ENCODE assay signal across 21 cellular contexts in the genomic region with DNA sequence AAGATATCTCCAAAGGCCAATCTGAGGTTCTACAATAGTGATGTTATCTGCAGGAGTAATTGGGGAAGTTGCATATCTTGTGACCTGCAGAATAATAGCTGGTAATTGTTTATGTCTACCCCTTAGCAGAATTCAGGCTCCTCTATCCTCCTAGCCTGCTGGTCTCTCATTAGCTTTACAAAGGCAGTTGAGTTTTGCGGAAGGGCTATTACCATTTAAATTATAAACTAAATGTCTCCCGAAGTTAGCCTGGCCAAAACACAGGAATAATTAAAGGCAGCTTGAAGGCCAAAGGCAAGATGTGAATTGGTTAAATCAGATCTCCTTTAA.
"Had no signal": no experiment of that assay in that cellular context is flagged by ENCODE, and none has a peak within 500 bp of the region (broad histone marks: within the 10 kb centered on the region; RNA-seq: fewer than 3 reads in every experiment).

No MANE protein-coding gene starts in this region.

- H3K27me3 ChIP-seq: brain microvascular endothelial cell, cardiac muscle cell had no signal

- H3K27ac ChIP-seq: brain microvascular endothelial cell, cardiac muscle cell, SK-N-MC had no signal

- H3K36me3 ChIP-seq: brain microvascular endothelial cell, cardiac muscle cell, MG63 had no signal

- H3K27ac Mint-ChIP-seq: activated CD4-positive, alpha-beta memory T cell treated with anti-CD3 and anti-CD28 coated beads for 36 hours; activated CD4-positive, alpha-beta T cell treated with anti-CD3 and anti-CD28 coated beads, Interleukin-2, amount 10 ng/mL, durations not matched to agents 7 days and 5 days; activated naive CD4-positive, alpha-beta T cell treated with anti-CD3 and anti-CD28 coated beads, Interleukin-2, amount 10 ng/mL, durations not matched to agents 7 days and 5 days; activated naive CD8-positive, alpha-beta T cell treated with anti-CD3 and anti-CD28 coated beads for 36 hours; activated T-helper 2 cell treated with anti-CD3 and anti-CD28 coated beads, Interferon-gamma antibody, Interleukin-2, Interleukin-4, amounts not matched to agents 10 μg/mL and 5 μg/mL and 100 μg/mL, durations not matched to agents 14 hours and 24 hours and 36 hours had no signal

- H3K36me3 Mint-ChIP-seq: activated CD4-positive, alpha-beta memory T cell treated with anti-CD3 and anti-CD28 coated beads for 36 hours; activated naive CD4-positive, alpha-beta T cell treated with anti-CD3 and anti-CD28 coated beads, Interleukin-2, amount 10 ng/mL, durations not matched to agents 7 days and 5 days; activated naive CD8-positive, alpha-beta T cell treated with anti-CD3 and anti-CD28 coated beads for 36 hours had no signal

- H3K4me3 ChIP-seq: cardiac muscle cell, MG63, SK-N-MC had no signal

- H3K27me3 Mint-ChIP-seq: activated CD4-positive, alpha-beta memory T cell treated with anti-CD3 and anti-CD28 coated beads for 36 hours; activated CD4-positive, alpha-beta T cell treated with anti-CD3 and anti-CD28 coated beads, Interleukin-2, amount 10 ng/mL, durations not matched to agents 7 days and 5 days; activated naive CD4-positive, alpha-beta T cell treated with anti-CD3 and anti-CD28 coated beads, Interleukin-2, amount 10 ng/mL, durations not matched to agents 7 days and 5 days; activated naive CD8-positive, alpha-beta T cell treated with anti-CD3 and anti-CD28 coated beads for 36 hours had no signal

- DNase-seq: activated CD4-positive, alpha-beta memory T cell treated with anti-CD3 and anti-CD28 coated beads for 36 hours; activated CD4-positive, alpha-beta T cell treated with anti-CD3 and anti-CD28 coated beads, Interleukin-2, amount 10 ng/mL, durations not matched to agents 7 days and 5 days; activated CD4-positive, CD25-positive, alpha-beta regulatory T cell; activated gamma-delta T cell treated with Interleukin-2 at 50 U/mL for 16 hours; activated naive CD4-positive, alpha-beta T cell treated with anti-CD3 and anti-CD28 coated beads, Interleukin-2, amount 10 ng/mL, durations not matched to agents 7 days and 5 days; activated naive CD8-positive, alpha-beta T cell treated with anti-CD3 and anti-CD28 coated beads for 36 hours; activated T-cell treated with anti-CD3 and anti-CD28 coated beads for 4 hours; activated T-cell treated with anti-CD3 and anti-CD28 coated beads, Interleukin-2, amount 50 U/mL, for 48 hours; brain microvascular endothelial cell; MG63; NCI-H1105; NCI-H1436; NCI-H1694 treated with DMSO at 0.1 percent for 48 hours; NCI-H2029 treated with DMSO at 0.1 percent for 48 hours; NCI-H345; NCI-H510A treated with DMSO at 0.1 percent for 48 hours; NCI-H69; T-helper 1 cell had no signal

- H3K4me3 Mint-ChIP-seq: activated CD4-positive, alpha-beta memory T cell treated with anti-CD3 and anti-CD28 coated beads for 36 hours; activated CD4-positive, alpha-beta T cell treated with anti-CD3 and anti-CD28 coated beads, Interleukin-2, amount 10 ng/mL, durations not matched to agents 7 days and 5 days; activated naive CD4-positive, alpha-beta T cell treated with anti-CD3 and anti-CD28 coated beads, Interleukin-2, amount 10 ng/mL, durations not matched to agents 7 days and 5 days; activated naive CD8-positive, alpha-beta T cell treated with anti-CD3 and anti-CD28 coated beads for 36 hours had no signal

- H3K9me3 Mint-ChIP-seq: activated CD4-positive, alpha-beta memory T cell treated with anti-CD3 and anti-CD28 coated beads for 36 hours; activated CD4-positive, alpha-beta T cell treated with anti-CD3 and anti-CD28 coated beads, Interleukin-2, amount 10 ng/mL, durations not matched to agents 7 days and 5 days; activated naive CD4-positive, alpha-beta T cell treated with anti-CD3 and anti-CD28 coated beads, Interleukin-2, amount 10 ng/mL, durations not matched to agents 7 days and 5 days; activated naive CD8-positive, alpha-beta T cell treated with anti-CD3 and anti-CD28 coated beads for 36 hours; activated T-helper 2 cell treated with anti-CD3 and anti-CD28 coated beads, Interferon-gamma antibody, Interleukin-2, Interleukin-4, amounts not matched to agents 10 μg/mL and 5 μg/mL and 100 μg/mL, durations not matched to agents 14 hours and 24 hours and 36 hours had no signal
